20 cellular contexts compared by ENCODE assay signal in genomic region chr4:124386648-124387047, GRCh38.
A peak's percentile ranks its signal among the peaks of the same experiment; 100 is the strongest.
DNase-seq lines count a peak whose midpoint lies in the region; ATAC-seq and TF ChIP-seq lines count a peak whose summit lies in the region.
"Had no signal": no experiment of that assay in that cellular context is flagged by ENCODE, and none has a peak within 500 bp of the region (broad histone marks: within the 10 kb centered on the region; RNA-seq: fewer than 3 reads in every experiment).

No MANE protein-coding gene starts in this region.

- no peak overlapping the region for H3K27ac ChIP-seq in DND-41 (ENCODE audit: low read length)
- H3K27ac ChIP-seq in foreskin keratinocyte, result no peak overlapping the region
- no peak overlapping the region for H3K27ac ChIP-seq in right atrium auricular region
- H3K27ac ChIP-seq: gastroesophageal sphincter had no signal

- H3K27me3 ChIP-seq in DND-41 (ENCODE audit: insufficient read depth, low read length, poor library complexity), result no peaks in the 10 kb centered on the region
- H3K27me3 ChIP-seq in foreskin keratinocyte, result no peaks in the 10 kb centered on the region
- no peaks in the 10 kb centered on the region for H3K27me3 ChIP-seq in right atrium auricular region
- H3K27me3 ChIP-seq: BE2C, gastroesophageal sphincter had no signal

- H3K9ac ChIP-seq in DND-41 (ENCODE audit: low read depth, low read length), result no peak overlapping the region

- H2AFZ ChIP-seq in DND-41 (ENCODE audit: low read depth, low read length), result no peak overlapping the region

- H3K36me3 ChIP-seq in DND-41 (ENCODE audit: insufficient read depth, low read length) (no peaks in the 10 kb centered on the region), right atrium auricular region (no peaks in the 10 kb centered on the region)
- H3K36me3 ChIP-seq: BE2C, gastroesophageal sphincter had no signal

- H3K9me3 ChIP-seq in DND-41 (ENCODE audit: insufficient read depth, low read length, severe bottlenecking), result no peaks in the 10 kb centered on the region
- H3K9me3 ChIP-seq in right atrium auricular region, result no peaks in the 10 kb centered on the region
- H3K9me3 ChIP-seq: BE2C, Caco-2, gastroesophageal sphincter had no signal

- ATAC-seq in DND-41 (ENCODE audit: insufficient read depth, low read depth), result peak; percentile 44; the same call in 1 of the 3 replicates
- ATAC-seq in GM19463 (IDR thresholded peaks at IDR 0.05; ENCODE audit: unreplicated experiment), result peak; percentile 74
- peak; percentile 91 for ATAC-seq in HG03520 (IDR thresholded peaks at IDR 0.05; ENCODE audit: unreplicated experiment)
- no peak for ATAC-seq in foreskin keratinocyte
- ATAC-seq: esophagus mucosa, gastroesophageal sphincter had no signal

- no peaks in the 10 kb centered on the region for H3K4me1 ChIP-seq in DND-41 (ENCODE audit: insufficient read depth, low read length)
- no peaks in the 10 kb centered on the region for H3K4me1 ChIP-seq in foreskin keratinocyte
- H3K4me1 ChIP-seq in right atrium auricular region, result no peaks in the 10 kb centered on the region
- H3K4me1 ChIP-seq: BE2C, Caco-2 had no signal

- H3K79me2 ChIP-seq in DND-41 (ENCODE audit: insufficient read depth, low read length), result no peaks in the 10 kb centered on the region

- TF ChIP-seq CTCF in DND-41 (IDR thresholded peaks at IDR 0.05; ENCODE audit: borderline replicate concordance, extremely low read depth, low read length, poor library complexity, severe bottlenecking), result no peak
- no peak for TF ChIP-seq CTCF in cardiac fibroblast (IDR thresholded peaks at IDR 0.05; ENCODE audit: low read depth, low read length)
- no peak for TF ChIP-seq CTCF in foreskin keratinocyte (conservative IDR thresholded peaks at IDR 0.05)
- TF ChIP-seq CTCF in right atrium auricular region (IDR thresholded peaks at IDR 0.05), result no peak

- no peaks in the 10 kb centered on the region for H4K20me1 ChIP-seq in DND-41 (ENCODE audit: insufficient read depth, low read length)

- H3K4me3 ChIP-seq in DND-41 (ENCODE audit: low read depth in 1 of 2, low read length in 2 of 2), result no peak overlapping the region
- H3K4me3 ChIP-seq in cardiac fibroblast (replicated peaks in 1 of 2; ENCODE audit: low read depth in 2 of 2, low read length in 2 of 2), result no peak overlapping the region
- H3K4me3 ChIP-seq in right atrium auricular region, result no peak overlapping the region
- H3K4me3 ChIP-seq: gastroesophageal sphincter had no signal

- DNase-seq in DND-41 (no peak), cardiac fibroblast (ENCODE audit: low read depth in 2 of 2) (peak; percentile 11 to 16), GM19240 (ENCODE audit: insufficient read length, low spot score) (no peak), foreskin keratinocyte (no peak), right atrium auricular region (ENCODE audit: low spot score) (no peak), NCI-H226 (no peak)
- DNase-seq: activated CD4-positive, alpha-beta T cell treated with anti-CD3 and anti-CD28 coated beads for 1 hour; activated naive CD4-positive, alpha-beta T cell treated with anti-CD3 and anti-CD28 coated beads, Interleukin-2, amount 50 U/mL, for 16 hours; aorta; BE2C; Caco-2; KG1; kidney; NCI-H1048; NCI-H1930; NCI-H446 treated with DMSO at 0.1 percent for 48 hours had no signal

- H3K4me2 ChIP-seq in DND-41 (ENCODE audit: insufficient read depth, low read length), result no peak overlapping the region

Comparison
In these comparisons a context has a peak if more than half of its experiments do, and no peak if none do; other contexts are left out.
1. DNase-seq: peak in cardiac fibroblast (2 of 2); none in DND-41 (single experiment), GM19240 (single experiment), foreskin keratinocyte (0 of 2), right atrium auricular region (single experiment) and NCI-H226 (single experiment).